24 cellular contexts compared by ENCODE assay signal in the genomic region with DNA sequence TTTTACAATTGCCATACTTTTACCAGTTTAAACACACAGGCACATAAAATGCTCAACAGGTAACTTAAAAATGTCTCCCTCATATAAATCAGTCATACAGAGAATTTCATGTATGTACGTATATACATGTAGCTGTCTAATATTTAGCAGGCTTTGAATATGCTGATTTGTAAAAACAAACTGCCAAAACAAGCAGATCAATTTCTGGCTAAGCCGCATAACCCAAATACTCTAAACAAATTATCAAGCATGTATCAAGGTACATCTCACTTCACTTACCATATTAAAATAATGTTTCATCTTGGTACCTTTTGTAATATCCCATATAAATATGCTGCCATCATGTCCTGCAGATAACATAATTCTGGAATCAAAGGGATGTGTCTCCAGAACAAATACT. TPM values are rescaled to one million over a fixed set of nuclear protein-coding genes. Genes with fewer than 3 reads are reported as not detected.
DNase-seq lines count a peak whose midpoint lies in the region; ATAC-seq, FAIRE-seq and TF ChIP-seq lines count a peak whose summit lies in the region.
"Had no signal": no experiment of that assay in that cellular context is flagged by ENCODE, and none has a peak within 500 bp of the region (broad histone marks: within the 10 kb centered on the region; RNA-seq: fewer than 3 reads in every experiment).

No MANE protein-coding gene starts in this region.

- no peak overlapping the region for H3K9ac ChIP-seq in HepG2 (ENCODE audit: insufficient read depth, low read depth, low read length)
- H3K9ac ChIP-seq: BLaER1 had no signal

- in situ Hi-C loops in HepG2 (cut with HindIII; ENCODE audit: extremely low pct_ligation_motif_present, low pct_unique_long_range_greater_than_20kb) = no loop called here

- H2AFZ ChIP-seq in HepG2 (ENCODE audit: low read length) = no peak overlapping the region

- TF ChIP-seq POLR2A in right lobe of liver (IDR thresholded peaks at IDR 0.05) (no peak), HepG2 (IDR thresholded peaks at IDR 0.05; ENCODE audit: insufficient read depth in 1 of 2, low read depth in 2 of 2, low read length in 2 of 2) (no peak)

- POLR2A ChIA-PET in HepG2 (lab: Yijun Ruan, JAX) = no interaction called here
- POLR2A ChIA-PET in HEK293 (lab: Yijun Ruan, JAX) = no interaction called here

- TF ChIP-seq RAD21 in HepG2 (CRISPR knock-in tag; IDR thresholded peaks at IDR 0.05) = no peak

- intact Hi-C loops in right lobe of liver (cut with DNase I) (no loop called here), HepG2 (cut with micrococcal nuclease; ENCODE audit: unreplicated experiment) (no loop called here)

- no peak for FAIRE-seq in HepG2 (lab: Jason Lieb, UNC)
- FAIRE-seq: GM12878, GM12892, GM18507 had no signal

- no peak for TF ChIP-seq EP300 in HepG2 (IDR thresholded peaks at IDR 0.05; ENCODE audit: low read depth in 2 of 2, low read length in 2 of 2)
- TF ChIP-seq EP300 in HepG2 (CRISPR knock-in tag; IDR thresholded peaks at IDR 0.05; ENCODE audit: borderline replicate concordance) = no peak

- no peak for DNase-seq in right lobe of liver
- DNase-seq in HepG2 (ENCODE audit: low spot score) = no peak
- no peak for DNase-seq in GOT3 (lab: John Stamatoyannopoulos, UW)
- no peak for DNase-seq in stimulated activated CD4-positive, alpha-beta T cell treated with anti-CD3 and anti-CD28 coated beads, Interleukin-4, amount 100 ng/mL, for 4 hours
- DNase-seq: 8988T; ACHN; BE2C; C1 segment of cervical spinal cord; CD4-positive, alpha-beta memory T cell; CD4-positive, CD25-positive, alpha-beta regulatory T cell; CD8-positive, alpha-beta memory T cell; COR-L47; DMS 273 treated with DMSO at 0.1 percent for 48 hours; DMS153; DMS53; DMS79; DND-41; EL; GDM1 had no signal

- 28% methylated on average over 2 of the region's 2 CpGs for WGBS in right lobe of liver (ENCODE audit: insufficient coverage, low coverage, low lambda C conversion rate, missing lambda C conversion rate)
- 92% methylated on average over 2 of the region's 2 CpGs for WGBS in HepG2 (ENCODE audit: low lambda C conversion rate)

- H3K4me1 ChIP-seq in right lobe of liver (no peaks in the 10 kb centered on the region), HepG2 (ENCODE audit: insufficient read depth, low read length) (no peaks in the 10 kb centered on the region), HEK293 (ENCODE audit: control insufficient read depth, insufficient read depth, low read length) (no peaks in the 10 kb centered on the region)
- H3K4me1 ChIP-seq: BE2C had no signal

- H3K36me3 ChIP-seq in right lobe of liver (peaks cover 7 to 53% (median 24%) of the 10 kb centered on the region in 4 donors), HepG2 (replicated peaks in 1 of 2; ENCODE audit: control insufficient read depth in 1 of 2, insufficient read depth in 2 of 2, low read length in 2 of 2) (peaks cover 7 to 64% of the 10 kb centered on the region in 2 experiments), HEK293 (ENCODE audit: control insufficient read depth in 2 of 2, insufficient read depth in 1 of 2, low read length in 2 of 2) (peaks cover 52 to 76% of the 10 kb centered on the region in 2 experiments)

- BruUV-seq in HepG2 (replicated peaks; lab: Mats Ljungman, UMichigan) = no TSS peak

- H3K27ac ChIP-seq in right lobe of liver (no peak overlapping the region), HepG2 (ENCODE audit: extremely low read length, insufficient read depth, low read length) (no peak overlapping the region), HEK293 (ENCODE audit: extremely low read depth, low read depth, low read length) (no peak overlapping the region)
- H3K27ac ChIP-seq: BLaER1 had no signal

- H3K4me2 ChIP-seq in HepG2 (ENCODE audit: low read depth, low read length) = no peak overlapping the region
- H3K4me2 ChIP-seq: BLaER1 had no signal

- H3K27me3 ChIP-seq in right lobe of liver (no peaks in the 10 kb centered on the region), HepG2 (ENCODE audit: control insufficient read depth in 1 of 2, insufficient read depth in 2 of 2, low read length in 2 of 2) (no peaks in the 10 kb centered on the region)
- H3K27me3 ChIP-seq: BE2C, BLaER1 had no signal

- H4K20me1 ChIP-seq in HepG2 (ENCODE audit: insufficient read depth, low read length) = no peaks in the 10 kb centered on the region

- no peaks in the 10 kb centered on the region for H3K79me2 ChIP-seq in HepG2 (ENCODE audit: insufficient read depth, low read length)

- H3K4me3 ChIP-seq in right lobe of liver (no peak overlapping the region), HepG2 (replicated peaks in 1 of 3; ENCODE audit: insufficient read depth in 1 of 3, low read depth in 2 of 3, low read length in 3 of 3) (no peak overlapping the region), HEK293 (ENCODE audit: low read depth, low read length) (no peak overlapping the region)
- H3K4me3 ChIP-seq: BLaER1, GM12878 had no signal

- ATAC-seq in right lobe of liver (peak in 3 of 4 donors; percentile 25 to 50 (median 31)), HepG2 (no peak)
- ATAC-seq: GM12878 had no signal

- no peak for TF ChIP-seq CTCF in right lobe of liver (IDR thresholded peaks at IDR 0.05)
- TF ChIP-seq CTCF in HepG2 (CRISPR knock-in tag; IDR thresholded peaks at IDR 0.05) = no peak
- no peak for TF ChIP-seq CTCF in HEK293 (tag by site-specific recombination; IDR thresholded peaks at IDR 0.05)

- H3K9me3 ChIP-seq in right lobe of liver (no peaks in the 10 kb centered on the region), HepG2 (ENCODE audit: low read length) (no peaks in the 10 kb centered on the region), HEK293 (ENCODE audit: control insufficient read depth, insufficient read depth, low read depth, low read length) (no peaks in the 10 kb centered on the region)
- H3K9me3 ChIP-seq: BE2C, BLaER1 had no signal

- CTCF ChIA-PET in HepG2 (lab: Yijun Ruan, JAX; ENCODE audit: low intra/inter-chr PET ratio, low total read pairs) = no interaction called here
- CTCF ChIA-PET in HEK293 (lab: Yijun Ruan, JAX) = interaction anchor here (0.7 kb wide), 1 partner anchor 118 kb away, joined by 3 read pairs; no protein-coding TSS in a partner anchor

TF ChIP-seq in HepG2, 621 proteins besides CTCF, POLR2A, EP300 and RAD21:
- TF ChIP-seq ZNF510 (CRISPR knock-in tag; IDR thresholded peaks at IDR 0.05; ENCODE audit: low read depth) (no peak), SMYD3 (CRISPR knock-in tag; IDR thresholded peaks at IDR 0.05) (no peak), BRD4 (CRISPR knock-in tag; IDR thresholded peaks at IDR 0.05) (no peak), TBX3 (IDR thresholded peaks at IDR 0.05; ENCODE audit: borderline replicate concordance) (no peak)
TF ChIP-seq in HepG2: peak in this region for 0.

TF ChIP-seq in HEK293, 187 proteins besides CTCF, POLR2A, EP300 and RAD21:
- TF ChIP-seq SCRT2 (tag by site-specific recombination; IDR thresholded peaks at IDR 0.05) = peak; percentile 69
- no peak for TF ChIP-seq ZNF292 (tag by site-specific recombination; IDR thresholded peaks at IDR 0.05; ENCODE audit: borderline replicate concordance, low read depth)

RNA-seq across cellular contexts. Expression of gene BRWD1, which starts 43.8 kb away (rescaled TPM):
- total RNA-seq in right lobe of liver (10 to 100 TPM; 18.6 to 26.7 (median 21.9) TPM), HepG2 (2016; rRNA removed; fragmentation: Illumina TruSeq; extraction: Trizol) (28.0 and 28.7 TPM in 2 replicates)
- 30.7 and 33.0 TPM in 2 replicates for total RNA-seq in HepG2 (2016; cell fraction: cytosol; rRNA removed; fragmentation: Illumina TruSeq; extraction: Trizol; ENCODE audit: low read depth)
- 28.3 TPM in 2 replicates for total RNA-seq in HepG2 (2016; cell fraction: insoluble cytoplasmic fraction; rRNA removed; fragmentation: Illumina TruSeq; extraction: Trizol)
- 24.7 and 28.2 TPM in 2 replicates for total RNA-seq in HepG2 (2016; cell fraction: membrane; rRNA removed; fragmentation: Illumina TruSeq; extraction: Trizol)
- total RNA-seq in HepG2 (2016; cell fraction: nucleus; rRNA removed; fragmentation: Illumina TruSeq; extraction: Trizol) = 61.1 and 61.3 TPM in 2 replicates
- polyA plus RNA-seq in HepG2 (2011; rRNA removed) = 11.4 and 13.9 TPM in 2 replicates
- polyA plus RNA-seq in HepG2 (2011; cell fraction: cytosol; rRNA removed) = 5.1 and 8.1 TPM in 2 replicates
- 14.0 and 19.1 TPM in 2 replicates for polyA plus RNA-seq in HepG2 (2011; cell fraction: nucleus; rRNA removed)
- polyA plus RNA-seq in HepG2 (2012) = 13.5 and 18.9 TPM in 2 replicates
- 3.9 and 4.4 TPM in 2 replicates for polyA plus RNA-seq in HepG2 (2016; cell fraction: cytosol; fragmentation: Illumina TruSeq; extraction: Trizol; ENCODE audit: low read depth)
- polyA plus RNA-seq in HepG2 (2016; cell fraction: insoluble cytoplasmic fraction; fragmentation: Illumina TruSeq; extraction: Trizol; ENCODE audit: low read depth) = 12.7 and 14.4 TPM in 2 replicates
- polyA plus RNA-seq in HepG2 (2016; cell fraction: membrane; fragmentation: Illumina TruSeq; extraction: Trizol; ENCODE audit: low read depth) = 8.7 TPM in 2 replicates
- polyA plus RNA-seq in HepG2 (2016; cell fraction: nucleus; fragmentation: Illumina TruSeq; extraction: Trizol; ENCODE audit: insufficient read depth, low read depth) = 27.5 and 27.9 TPM in 2 replicates
- 24.1 and 32.5 TPM in 2 replicates for polyA minus RNA-seq in HepG2 (2011; rRNA and poly(A)+ RNA removed; ENCODE audit: low replicate concordance)
- polyA minus RNA-seq in HepG2 (2011; cell fraction: cytosol; rRNA and poly(A)+ RNA removed) = 26.4 and 29.3 TPM in 2 replicates
- polyA minus RNA-seq in HepG2 (2011; cell fraction: nucleus; rRNA and poly(A)+ RNA removed) = 204 and 216 TPM in 2 replicates
